ENCODE assay signal across 8 cellular contexts in genomic region chr15:58770519-58770856, GRCh38. TPM values are rescaled to one million over a fixed set of nuclear protein-coding genes. Genes with fewer than 3 reads are reported as not detected.
A peak's percentile ranks its signal among the peaks of the same experiment; 100 is the strongest.
DNase-seq lines count a peak whose midpoint lies in the region; ATAC-seq and TF ChIP-seq lines count a peak whose summit lies in the region.

No MANE protein-coding gene starts in this region.

- H3K9me2 ChIP-seq in GM23248 (ENCODE audit: insufficient read depth), result no peaks in the 10 kb centered on the region

- TF ChIP-seq CTCF in breast epithelium (IDR thresholded peaks at IDR 0.05), result peak; percentile 5 to 57 (median 41)

- DNase-seq in NCI-H1436 (lab: John Stamatoyannopoulos, UW) (peak; percentile 38), NCI-H1436 treated with DMSO at 0.1 percent for 48 hours (lab: John Stamatoyannopoulos, UW) (no peak), GM23248 (peak; percentile 91), NCI-H226 (peak; percentile 72), breast epithelium (ENCODE audit: low spot score in 2 of 2) (no peak), left lobe of liver (ENCODE audit: low spot score) (no peak)

- no peaks in the 10 kb centered on the region for H4K20me1 ChIP-seq in GM23248 (ENCODE audit: insufficient read depth)

- intact Hi-C loops in breast epithelium (cut with DNase I; ENCODE audit: low total_unique reads), result no loop called here

- H3K4me1 ChIP-seq in GM23248 (ENCODE audit: insufficient read depth) (peaks cover 26% of the 10 kb centered on the region), breast epithelium (peaks cover 0 to 5% of the 10 kb centered on the region in 2 donors), thymus (ENCODE audit: control insufficient read depth, insufficient read depth, low read length) (peaks cover 10% of the 10 kb centered on the region)

- H3K9ac ChIP-seq in GM23248, result peak overlapping the region; percentile 80

- H3K4me3 ChIP-seq in GM23248 (peak overlapping the region; percentile 74), breast epithelium (peak overlapping the region; percentile 83 to 99 (median 93)), thymus (ENCODE audit: low read length) (peak overlapping the region; percentile 97)

- H3K9me3 ChIP-seq in GM23248 (ENCODE audit: low read depth) (no peaks in the 10 kb centered on the region), breast epithelium (no peaks in the 10 kb centered on the region), thymus (ENCODE audit: control insufficient read depth) (no peaks in the 10 kb centered on the region)

- in situ Hi-C loops in GM23248 (cut with MboI), result no loop called here

- peak overlapping the region; percentile 81 for H2AFZ ChIP-seq in GM23248

- H3F3A ChIP-seq in GM23248 (ENCODE audit: insufficient read depth), result peaks cover 15% of the 10 kb centered on the region

- peak overlapping the region; percentile 90 for H3K4me2 ChIP-seq in GM23248 (ENCODE audit: unreplicated experiment)

- TF ChIP-seq POLR2A in breast epithelium (IDR thresholded peaks at IDR 0.05), result no peak

- ATAC-seq in left lobe of liver (peak; percentile 33), HG03469 (IDR thresholded peaks at IDR 0.05; ENCODE audit: unreplicated experiment) (no peak)

- H3K79me2 ChIP-seq in GM23248 (ENCODE audit: insufficient read depth), result peaks cover 44% of the 10 kb centered on the region

- WGBS in GM23248 (ENCODE audit: low coverage in 1 of 2, low lambda C conversion rate in 2 of 2, missing lambda C conversion rate in 2 of 2), 2 experiments, result 0 to 1% methylated on average over 9 of the region's 9 CpGs
- 7% methylated on average over 9 of the region's 9 CpGs for WGBS in thymus

- peak overlapping the region; percentile 92 for H3K27ac ChIP-seq in GM23248
- peak overlapping the region; percentile 97 to 99 for H3K27ac ChIP-seq in breast epithelium
- H3K27ac ChIP-seq in thymus (ENCODE audit: low read depth), result peak overlapping the region; percentile 99

- H3K36me3 ChIP-seq in GM23248 (ENCODE audit: low read depth) (no peaks in the 10 kb centered on the region), breast epithelium (no peaks in the 10 kb centered on the region), thymus (ENCODE audit: control insufficient read depth, insufficient read depth) (no peaks in the 10 kb centered on the region)

- H3K27me3 ChIP-seq in GM23248 (replicated peaks; ENCODE audit: insufficient read depth) (no peaks in the 10 kb centered on the region), breast epithelium (no peaks in the 10 kb centered on the region), thymus (ENCODE audit: control insufficient read depth, insufficient read depth) (no peaks in the 10 kb centered on the region)

RNA-seq across cellular contexts. Expression of gene MINDY2, which starts 0.6 kb away (rescaled TPM):
- 26.9 and 28.7 TPM in 2 replicates for total RNA-seq in GM23248 (2014; rRNA removed; shearing (Covaris generic))
- polyA plus RNA-seq in GM23248 (2016; fragmentation: Nextera tagmentation; extraction: Ambion mirVana), result 47.1 and 50.2 TPM in 2 replicates
- total RNA-seq in breast epithelium, result 10 to 100 TPM; 11.8 to 22.5 (median 17.7) TPM
- total RNA-seq in left lobe of liver, result 5.5 TPM
- polyA plus RNA-seq in thymus, result 8.9 TPM

RNA-seq across cellular contexts. Expression of gene ADAM10, which starts 21.0 kb away (rescaled TPM):
- 171 and 193 TPM in 2 replicates for total RNA-seq in GM23248 (2014; rRNA removed; shearing (Covaris generic))
- polyA plus RNA-seq in GM23248 (2016; fragmentation: Nextera tagmentation; extraction: Ambion mirVana) (190 and 194 TPM in 2 replicates), thymus (31.4 TPM)
- total RNA-seq in breast epithelium (100 to 1,000 TPM in 1 of 3 donors, 10 to 100 TPM in 2; 53.8 to 113 (median 78.3) TPM), left lobe of liver (36.6 TPM)

Comparison
In these comparisons a context has a peak if more than half of its experiments do, and no peak if none do; other contexts are left out.
1. DNase-seq: peak in NCI-H1436 (single experiment), GM23248 (single experiment) and NCI-H226 (single experiment); none in NCI-H1436 treated with DMSO at 0.1 percent for 48 hours (single experiment), breast epithelium (0 of 2) and left lobe of liver (single experiment).
2. Peak in every context shown above with its lines, with median percentiles within 50 percentile points of each other: H3K27ac ChIP-seq and H3K4me3 ChIP-seq.